Comparison of ENCODE assay signal across 20 cellular contexts in genomic region chr5:60632153-60632552, GRCh38.
"Had no signal": no experiment of that assay in that cellular context is flagged by ENCODE, and none has a peak within 500 bp of the region (broad histone marks: within the 10 kb centered on the region; RNA-seq: fewer than 3 reads in every experiment).

No MANE protein-coding gene starts in this region.

- H3K9me3 ChIP-seq: MG63, SJSA1 had no signal

- DNase-seq: KBM-7, MG63, NCI-H1092, NCI-H1105 treated with DMSO at 0.1 percent for 48 hours, NCI-H1417 treated with DMSO at 0.1 percent for 48 hours, NCI-H146, NCI-H1694 treated with DMSO at 0.1 percent for 48 hours, NCI-H1930, NCI-H2081 treated with DMSO at 0.1 percent for 48 hours, NCI-H2171, NCI-H226, NCI-H446, NCI-H510A, NCI-H524 treated with DMSO at 0.1 percent for 48 hours, NCI-H774, Right ventricle myocardium superior, SIG-M5 had no signal

- H3K27me3 ChIP-seq: MG63, SJSA1 had no signal

- H3K27ac ChIP-seq: SJSA1, SK-N-MC had no signal

- ATAC-seq: Panc1 had no signal

- H3K4me1 ChIP-seq: SJSA1 had no signal

- H3K4me3 ChIP-seq: MG63, SJSA1, SK-N-MC had no signal
